Comparison of ENCODE assay signal across 8 cellular contexts in genomic region chr16:1614226-1615102, GRCh38. TPM values are rescaled to one million over a fixed set of nuclear protein-coding genes. Genes with fewer than 3 reads are reported as not detected.
DNase-seq lines count a peak whose midpoint lies in the region; ATAC-seq and TF ChIP-seq lines count a peak whose summit lies in the region.

No MANE protein-coding gene starts in this region.

- peak overlapping the region; percentile 88 to 98 (median 94) for H3K4me3 ChIP-seq in esophagus muscularis mucosa

- H2AFZ ChIP-seq in H9 (ENCODE audit: low read length) = no peak overlapping the region

- peaks cover 24% of the 10 kb centered on the region for H3K23me2 ChIP-seq in H9 (ENCODE audit: insufficient read length, low read depth, low read length, poor library complexity, severe bottlenecking)

- H3K36me3 ChIP-seq in esophagus muscularis mucosa = peaks cover 0 to 28% (median 15%) of the 10 kb centered on the region in 4 donors

- peak overlapping the region; percentile 71 for H3K9ac ChIP-seq in H9 (ENCODE audit: extremely low read depth, insufficient read length, low read length)

- H3K27ac ChIP-seq in H9 (ENCODE audit: insufficient read length, low read depth, low read length) = no peak overlapping the region
- H3K27ac ChIP-seq in esophagus muscularis mucosa (replicated peaks in 1 of 4) = peak overlapping the region; percentile 84 to 94 (median 88)

- no peaks in the 10 kb centered on the region for H4K20me1 ChIP-seq in H9 (ENCODE audit: control insufficient read depth, insufficient read depth, insufficient read length)

- H3K4me3 Mint-ChIP-seq in H9 = peak overlapping the region; percentile 83
- peak overlapping the region; percentile 87 for H3K4me3 Mint-ChIP-seq in activated CD4-positive, alpha-beta T cell treated with anti-CD3 and anti-CD28 coated beads, Interleukin-2, amount 10 ng/mL, durations not matched to agents 24 days and 14 days
- H3K4me3 Mint-ChIP-seq in nephron progenitor cell = peak overlapping the region; percentile 87

- no peaks in the 10 kb centered on the region for H3K9me3 ChIP-seq in H9 (ENCODE audit: control insufficient read depth, low read depth, low read length)
- H3K9me3 ChIP-seq in esophagus muscularis mucosa = no peaks in the 10 kb centered on the region

- H3K18ac ChIP-seq in H9 (ENCODE audit: insufficient read length, low read depth, low read length) = no peak overlapping the region

- intact Hi-C loops in activated CD4-positive, alpha-beta T cell treated with anti-CD3 and anti-CD28 coated beads, Interleukin-2, amount 10 ng/mL, durations not matched to agents 24 days and 14 days (cut with micrococcal nuclease) = loop anchor here (5.0 kb wide), 1 partner anchor 307 kb away; the partner anchor contains the start of gene UBE2I
- intact Hi-C loops in esophagus muscularis mucosa (cut with DNase I) = loop anchor here (5.0 to 10.0 kb wide), 3 partner anchors 90 to 158 kb away; partner anchors contain the start of genes EME2, MAPK8IP3, MRPS34 and NME3

- H2AK5ac ChIP-seq in H9 (ENCODE audit: insufficient read length, low read length) = no peak overlapping the region

- no peak overlapping the region; the same call in 1 of the 2 replicates for H3K14ac ChIP-seq in H9 (ENCODE audit: insufficient read depth, low read length)

- no peak overlapping the region for H4K8ac ChIP-seq in H9 (replicated peaks; ENCODE audit: insufficient read length, low read depth, low read length)

- TF ChIP-seq POLR2A in esophagus muscularis mucosa (IDR thresholded peaks at IDR 0.05; ENCODE audit: low read depth) = no peak

- no CpG with 5 or more reads among the region's 114 CpGs for WGBS in H9 (ENCODE audit: extremely low coverage, insufficient read length, low lambda C conversion rate)
- 0% methylated on average over 7 of the region's 114 CpGs for WGBS in esophagus muscularis mucosa

- H3K4me2 ChIP-seq in H9 (ENCODE audit: insufficient read depth, insufficient read length, low read length) = peak overlapping the region; percentile 37

- no peak overlapping the region for H3K4ac ChIP-seq in H9 (ENCODE audit: low read depth, low read length)

- H3T11ph ChIP-seq in H9 (ENCODE audit: low read length) = no peak overlapping the region

- peaks cover 6% of the 10 kb centered on the region; the same call in 1 of the 2 replicates for H3K27me3 ChIP-seq in H9 (ENCODE audit: insufficient read depth, low read length)
- no peaks in the 10 kb centered on the region for H3K27me3 ChIP-seq in esophagus muscularis mucosa

- H3K27me3 Mint-ChIP-seq in H9 (ENCODE audit: low read depth) (peaks cover 17% of the 10 kb centered on the region), nephron progenitor cell (ENCODE audit: low read depth, poor library complexity) (peaks cover 16% of the 10 kb centered on the region)
- H3K27me3 Mint-ChIP-seq in activated CD4-positive, alpha-beta T cell treated with anti-CD3 and anti-CD28 coated beads, Interleukin-2, amount 10 ng/mL, durations not matched to agents 24 days and 14 days = no peaks in the 10 kb centered on the region

- H3K36me3 Mint-ChIP-seq in H9 (ENCODE audit: insufficient read depth in 1 of 3, low read depth in 3 of 3) (peaks cover 10 to 33% (median 30%) of the 10 kb centered on the region in 3 experiments), nephron progenitor cell (ENCODE audit: low read depth) (peaks cover 19% of the 10 kb centered on the region)
- H3K36me3 Mint-ChIP-seq in activated CD4-positive, alpha-beta T cell treated with anti-CD3 and anti-CD28 coated beads, Interleukin-2, amount 10 ng/mL, durations not matched to agents 24 days and 14 days (ENCODE audit: low read depth) = peaks cover 32% of the 10 kb centered on the region

- H3K9me3 Mint-ChIP-seq in H9 (peaks cover 0 to 3% of the 10 kb centered on the region in 2 experiments; a peak in 1 of 5 replicates), nephron progenitor cell (peaks cover 4% of the 10 kb centered on the region)
- peaks cover 4% of the 10 kb centered on the region for H3K9me3 Mint-ChIP-seq in activated CD4-positive, alpha-beta T cell treated with anti-CD3 and anti-CD28 coated beads, Interleukin-2, amount 10 ng/mL, durations not matched to agents 24 days and 14 days

- peak; percentile 82 for DNase-seq in AG08396 (ENCODE audit: low spot score)
- no peak for DNase-seq in H9
- DNase-seq in activated CD4-positive, alpha-beta T cell treated with anti-CD3 and anti-CD28 coated beads, Interleukin-2, amount 10 ng/mL, durations not matched to agents 24 days and 14 days = peak; percentile 79
- DNase-seq in esophagus muscularis mucosa (ENCODE audit: extremely low spot score) = no peak
- peak; percentile 65 for DNase-seq in nephron progenitor cell
- DNase-seq in NCI-H128 (lab: John Stamatoyannopoulos, UW; ENCODE audit: unreplicated experiment) = no peak

- H3K4me1 Mint-ChIP-seq in H9 (peaks cover 19 to 27% of the 10 kb centered on the region in 2 experiments), nephron progenitor cell (peaks cover 37% of the 10 kb centered on the region)
- peaks cover 30% of the 10 kb centered on the region for H3K4me1 Mint-ChIP-seq in activated CD4-positive, alpha-beta T cell treated with anti-CD3 and anti-CD28 coated beads, Interleukin-2, amount 10 ng/mL, durations not matched to agents 24 days and 14 days

- H3K23ac ChIP-seq in H9 (ENCODE audit: insufficient read length, low read depth, low read length) = no peak overlapping the region

- no peak overlapping the region for H2BK15ac ChIP-seq in H9 (ENCODE audit: low read depth, low read length)

- H4K5ac ChIP-seq in H9 (ENCODE audit: insufficient read length, low read depth, low read length) = no peak overlapping the region

- TF ChIP-seq CTCF in H9 (conservative IDR thresholded peaks at IDR 0.05) = no peak
- TF ChIP-seq CTCF in esophagus muscularis mucosa (IDR thresholded peaks at IDR 0.05) = no peak
- no peak for TF ChIP-seq CTCF in nephron progenitor cell (IDR thresholded peaks at IDR 0.05)

- peaks cover 12% of the 10 kb centered on the region; the same call in 1 of the 2 replicates for H3K79me2 ChIP-seq in H9 (ENCODE audit: insufficient read depth, low read length)

- H3K56ac ChIP-seq in H9 (ENCODE audit: insufficient read length, low read depth, low read length) = no peak overlapping the region

- H2BK20ac ChIP-seq in H9 (ENCODE audit: low read depth, low read length, poor library complexity, severe bottlenecking) = no peak overlapping the region

- no peak overlapping the region for H2BK120ac ChIP-seq in H9 (ENCODE audit: low read depth, low read length, poor library complexity, severe bottlenecking)

- H3K4me1 ChIP-seq in H9 (ENCODE audit: insufficient read depth, low read length) (no peaks in the 10 kb centered on the region), esophagus muscularis mucosa (peaks cover 43 to 68% (median 59%) of the 10 kb centered on the region in 4 donors)

- no peak for TF ChIP-seq EP300 in esophagus muscularis mucosa (IDR thresholded peaks at IDR 0.05)

- H3K79me1 ChIP-seq in H9 (ENCODE audit: insufficient read depth, low read depth, low read length, poor library complexity, severe bottlenecking) = peaks cover 8% of the 10 kb centered on the region

- ATAC-seq in GM18870 (IDR thresholded peaks at IDR 0.05; ENCODE audit: unreplicated experiment) (no peak), GM19023 (IDR thresholded peaks at IDR 0.05; ENCODE audit: unreplicated experiment) (no peak)

- peak overlapping the region in 2 of 3 experiments; percentile 31 to 88; a peak in 2 of 7 replicates for H3K27ac Mint-ChIP-seq in H9
- peak overlapping the region; percentile 55 for H3K27ac Mint-ChIP-seq in activated CD4-positive, alpha-beta T cell treated with anti-CD3 and anti-CD28 coated beads, Interleukin-2, amount 10 ng/mL, durations not matched to agents 24 days and 14 days
- no peak overlapping the region for H3K27ac Mint-ChIP-seq in nephron progenitor cell

- no peak overlapping the region for H4K91ac ChIP-seq in H9 (ENCODE audit: insufficient read length, low read depth, low read length)

- H2BK12ac ChIP-seq in H9 (ENCODE audit: insufficient read length, low read depth, low read length) = no peak overlapping the region

- H2BK5ac ChIP-seq in H9 (ENCODE audit: insufficient read length, low read length) = no peak overlapping the region

RNA-seq across cellular contexts. Expression of gene CRAMP1, which starts 2.3 kb away (rescaled TPM):
- total RNA-seq in H9 (2021) (39.2 and 46.2 TPM in 2 replicates), esophagus muscularis mucosa (10 to 100 TPM in 3 of 4 donors, 1 to 10 TPM in 1; 9.1 to 15.5 (median 12.5) TPM)
- 34.9 and 36.7 TPM in 2 replicates for total RNA-seq in activated CD4-positive, alpha-beta T cell treated with anti-CD3 and anti-CD28 coated beads, Interleukin-2, amount 10 ng/mL, durations not matched to agents 24 days and 14 days

RNA-seq across cellular contexts. Expression of gene IFT140, which starts 2.6 kb away (rescaled TPM):
- total RNA-seq in H9 (2021) (21.3 and 24.0 TPM in 2 replicates), esophagus muscularis mucosa (10 to 100 TPM; 16.6 to 27.3 (median 20.1) TPM)
- 9.8 and 11.6 TPM in 2 replicates for total RNA-seq in activated CD4-positive, alpha-beta T cell treated with anti-CD3 and anti-CD28 coated beads, Interleukin-2, amount 10 ng/mL, durations not matched to agents 24 days and 14 days

Comparison
In these comparisons a context has a peak if more than half of its experiments do, and no peak if none do; other contexts are left out.
1. DNase-seq: peak in AG08396 (single experiment), activated CD4-positive, alpha-beta T cell treated with anti-CD3 and anti-CD28 coated beads, Interleukin-2, amount 10 ng/mL, durations not matched to agents 24 days and 14 days (single experiment) and nephron progenitor cell (single experiment); none in H9 (single experiment), esophagus muscularis mucosa (single experiment) and NCI-H128 (single experiment).
2. Peak in every context shown above with its lines, with median percentiles within 50 percentile points of each other: H3K4me3 Mint-ChIP-seq.